1 cellular context compared by ENCODE assay signal in the genomic region with DNA sequence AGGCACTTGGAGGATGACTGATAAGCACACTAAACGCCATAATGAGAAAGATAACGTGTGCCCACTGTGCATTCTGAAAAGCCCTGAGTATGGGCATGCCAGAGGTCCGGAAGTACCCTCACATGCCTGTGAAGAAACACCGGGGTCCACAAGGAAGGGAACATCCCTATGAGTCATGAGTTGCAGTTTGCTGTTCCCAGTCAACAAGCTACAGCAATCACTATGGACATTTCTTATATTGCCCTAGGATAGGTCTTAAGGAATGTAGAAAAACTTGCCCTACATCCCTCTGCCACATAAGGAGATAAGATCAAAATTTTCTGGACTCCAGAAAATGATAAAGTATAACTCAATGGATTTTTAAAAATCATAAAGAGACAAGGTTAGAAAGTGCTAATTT.
TF ChIP-seq lines count a peak whose summit lies in the region.

No MANE protein-coding gene starts in this region.

TF ChIP-seq in H1, 55 proteins besides CTCF, POLR2A, EP300 and RAD21:
- TF ChIP-seq, protein P1, sequence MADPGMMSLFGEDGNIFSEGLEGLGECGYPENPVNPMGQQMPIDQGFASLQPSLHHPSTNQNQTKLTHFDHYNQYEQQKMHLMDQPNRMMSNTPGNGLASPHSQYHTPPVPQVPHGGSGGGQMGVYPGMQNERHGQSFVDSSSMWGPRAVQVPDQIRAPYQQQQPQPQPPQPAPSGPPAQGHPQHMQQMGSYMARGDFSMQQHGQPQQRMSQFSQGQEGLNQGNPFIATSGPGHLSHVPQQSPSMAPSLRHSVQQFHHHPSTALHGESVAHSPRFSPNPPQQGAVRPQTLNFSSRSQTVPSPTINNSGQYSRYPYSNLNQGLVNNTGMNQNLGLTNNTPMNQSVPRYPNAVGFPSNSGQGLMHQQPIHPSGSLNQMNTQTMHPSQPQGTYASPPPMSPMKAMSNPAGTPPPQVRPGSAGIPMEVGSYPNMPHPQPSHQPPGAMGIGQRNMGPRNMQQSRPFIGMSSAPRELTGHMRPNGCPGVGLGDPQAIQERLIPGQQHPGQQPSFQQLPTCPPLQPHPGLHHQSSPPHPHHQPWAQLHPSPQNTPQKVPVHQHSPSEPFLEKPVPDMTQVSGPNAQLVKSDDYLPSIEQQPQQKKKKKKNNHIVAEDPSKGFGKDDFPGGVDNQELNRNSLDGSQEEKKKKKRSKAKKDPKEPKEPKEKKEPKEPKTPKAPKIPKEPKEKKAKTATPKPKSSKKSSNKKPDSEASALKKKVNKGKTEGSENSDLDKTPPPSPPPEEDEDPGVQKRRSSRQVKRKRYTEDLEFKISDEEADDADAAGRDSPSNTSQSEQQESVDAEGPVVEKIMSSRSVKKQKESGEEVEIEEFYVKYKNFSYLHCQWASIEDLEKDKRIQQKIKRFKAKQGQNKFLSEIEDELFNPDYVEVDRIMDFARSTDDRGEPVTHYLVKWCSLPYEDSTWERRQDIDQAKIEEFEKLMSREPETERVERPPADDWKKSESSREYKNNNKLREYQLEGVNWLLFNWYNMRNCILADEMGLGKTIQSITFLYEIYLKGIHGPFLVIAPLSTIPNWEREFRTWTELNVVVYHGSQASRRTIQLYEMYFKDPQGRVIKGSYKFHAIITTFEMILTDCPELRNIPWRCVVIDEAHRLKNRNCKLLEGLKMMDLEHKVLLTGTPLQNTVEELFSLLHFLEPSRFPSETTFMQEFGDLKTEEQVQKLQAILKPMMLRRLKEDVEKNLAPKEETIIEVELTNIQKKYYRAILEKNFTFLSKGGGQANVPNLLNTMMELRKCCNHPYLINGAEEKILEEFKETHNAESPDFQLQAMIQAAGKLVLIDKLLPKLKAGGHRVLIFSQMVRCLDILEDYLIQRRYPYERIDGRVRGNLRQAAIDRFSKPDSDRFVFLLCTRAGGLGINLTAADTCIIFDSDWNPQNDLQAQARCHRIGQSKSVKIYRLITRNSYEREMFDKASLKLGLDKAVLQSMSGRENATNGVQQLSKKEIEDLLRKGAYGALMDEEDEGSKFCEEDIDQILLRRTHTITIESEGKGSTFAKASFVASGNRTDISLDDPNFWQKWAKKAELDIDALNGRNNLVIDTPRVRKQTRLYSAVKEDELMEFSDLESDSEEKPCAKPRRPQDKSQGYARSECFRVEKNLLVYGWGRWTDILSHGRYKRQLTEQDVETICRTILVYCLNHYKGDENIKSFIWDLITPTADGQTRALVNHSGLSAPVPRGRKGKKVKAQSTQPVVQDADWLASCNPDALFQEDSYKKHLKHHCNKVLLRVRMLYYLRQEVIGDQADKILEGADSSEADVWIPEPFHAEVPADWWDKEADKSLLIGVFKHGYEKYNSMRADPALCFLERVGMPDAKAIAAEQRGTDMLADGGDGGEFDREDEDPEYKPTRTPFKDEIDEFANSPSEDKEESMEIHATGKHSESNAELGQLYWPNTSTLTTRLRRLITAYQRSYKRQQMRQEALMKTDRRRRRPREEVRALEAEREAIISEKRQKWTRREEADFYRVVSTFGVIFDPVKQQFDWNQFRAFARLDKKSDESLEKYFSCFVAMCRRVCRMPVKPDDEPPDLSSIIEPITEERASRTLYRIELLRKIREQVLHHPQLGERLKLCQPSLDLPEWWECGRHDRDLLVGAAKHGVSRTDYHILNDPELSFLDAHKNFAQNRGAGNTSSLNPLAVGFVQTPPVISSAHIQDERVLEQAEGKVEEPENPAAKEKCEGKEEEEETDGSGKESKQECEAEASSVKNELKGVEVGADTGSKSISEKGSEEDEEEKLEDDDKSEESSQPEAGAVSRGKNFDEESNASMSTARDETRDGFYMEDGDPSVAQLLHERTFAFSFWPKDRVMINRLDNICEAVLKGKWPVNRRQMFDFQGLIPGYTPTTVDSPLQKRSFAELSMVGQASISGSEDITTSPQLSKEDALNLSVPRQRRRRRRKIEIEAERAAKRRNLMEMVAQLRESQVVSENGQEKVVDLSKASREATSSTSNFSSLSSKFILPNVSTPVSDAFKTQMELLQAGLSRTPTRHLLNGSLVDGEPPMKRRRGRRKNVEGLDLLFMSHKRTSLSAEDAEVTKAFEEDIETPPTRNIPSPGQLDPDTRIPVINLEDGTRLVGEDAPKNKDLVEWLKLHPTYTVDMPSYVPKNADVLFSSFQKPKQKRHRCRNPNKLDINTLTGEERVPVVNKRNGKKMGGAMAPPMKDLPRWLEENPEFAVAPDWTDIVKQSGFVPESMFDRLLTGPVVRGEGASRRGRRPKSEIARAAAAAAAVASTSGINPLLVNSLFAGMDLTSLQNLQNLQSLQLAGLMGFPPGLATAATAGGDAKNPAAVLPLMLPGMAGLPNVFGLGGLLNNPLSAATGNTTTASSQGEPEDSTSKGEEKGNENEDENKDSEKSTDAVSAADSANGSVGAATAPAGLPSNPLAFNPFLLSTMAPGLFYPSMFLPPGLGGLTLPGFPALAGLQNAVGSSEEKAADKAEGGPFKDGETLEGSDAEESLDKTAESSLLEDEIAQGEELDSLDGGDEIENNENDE (IDR thresholded peaks at IDR 0.05; ENCODE audit: insufficient replicate concordance, low read length) = no peak
- TF ChIP-seq GABPA (IDR thresholded peaks at IDR 0.05; ENCODE audit: borderline replicate concordance, insufficient read depth, low read length) (no peak), CBX8 (IDR thresholded peaks at IDR 0.05; ENCODE audit: borderline replicate concordance, low read depth, low read length) (no peak), JUN (IDR thresholded peaks at IDR 0.05; ENCODE audit: low read depth, low read length) (no peak), GTF2F1 (IDR thresholded peaks at IDR 0.05; ENCODE audit: borderline replicate concordance, low read depth, low read length) (no peak), CTBP2 (IDR thresholded peaks at IDR 0.05; ENCODE audit: borderline replicate concordance, insufficient read depth, insufficient read length, low read length) (no peak), NRF1 (IDR thresholded peaks at IDR 0.05; ENCODE audit: low read depth, low read length) (no peak), EGR1 (IDR thresholded peaks at IDR 0.05; ENCODE audit: borderline replicate concordance, low read depth, low read length) (no peak), MAFK (IDR thresholded peaks at IDR 0.05; ENCODE audit: low read depth, low read length) (no peak), POU5F1 (IDR thresholded peaks at IDR 0.05; ENCODE audit: low read depth, low read length) (no peak), NANOG (IDR thresholded peaks at IDR 0.05; ENCODE audit: insufficient read depth, low read depth, low read length, poor library complexity, severe bottlenecking) (no peak), RFX5 (IDR thresholded peaks at IDR 0.05; ENCODE audit: borderline replicate concordance, low read depth, low read length) (no peak), SIN3A (conservative IDR thresholded peaks at IDR 0.05 in 1 of 2, IDR thresholded peaks at IDR 0.05 in 1 of 2; ENCODE audit: low read depth in 1 of 2, low read length in 2 of 2) (no peak), TCF12 (IDR thresholded peaks at IDR 0.05; ENCODE audit: low read depth, low read length) (no peak), CBX5 (IDR thresholded peaks at IDR 0.05; ENCODE audit: low read depth, low read length) (no peak)
- TF ChIP-seq, protein P2, sequence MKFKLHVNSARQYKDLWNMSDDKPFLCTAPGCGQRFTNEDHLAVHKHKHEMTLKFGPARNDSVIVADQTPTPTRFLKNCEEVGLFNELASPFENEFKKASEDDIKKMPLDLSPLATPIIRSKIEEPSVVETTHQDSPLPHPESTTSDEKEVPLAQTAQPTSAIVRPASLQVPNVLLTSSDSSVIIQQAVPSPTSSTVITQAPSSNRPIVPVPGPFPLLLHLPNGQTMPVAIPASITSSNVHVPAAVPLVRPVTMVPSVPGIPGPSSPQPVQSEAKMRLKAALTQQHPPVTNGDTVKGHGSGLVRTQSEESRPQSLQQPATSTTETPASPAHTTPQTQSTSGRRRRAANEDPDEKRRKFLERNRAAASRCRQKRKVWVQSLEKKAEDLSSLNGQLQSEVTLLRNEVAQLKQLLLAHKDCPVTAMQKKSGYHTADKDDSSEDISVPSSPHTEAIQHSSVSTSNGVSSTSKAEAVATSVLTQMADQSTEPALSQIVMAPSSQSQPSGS (IDR thresholded peaks at IDR 0.05; ENCODE audit: low read length) = no peak
